ENCODE assay signal across 9 cellular contexts in genomic region chr5:38265546-38266179, GRCh38. TPM values are rescaled to one million over a fixed set of nuclear protein-coding genes. Genes with fewer than 3 reads are reported as not detected.
DNase-seq lines count a peak whose midpoint lies in the region; ATAC-seq, FAIRE-seq and TF ChIP-seq lines count a peak whose summit lies in the region.
"Had no signal": no experiment of that assay in that cellular context is flagged by ENCODE, and none has a peak within 500 bp of the region (broad histone marks: within the 10 kb centered on the region; RNA-seq: fewer than 3 reads in every experiment).

No MANE protein-coding gene starts in this region.

- no peak overlapping the region for H3K4ac ChIP-seq in H1 (replicated peaks; ENCODE audit: insufficient read length, low read depth, low read length)

- peak overlapping the region; percentile 43 to 57 for H3K4me2 ChIP-seq in H1 (ENCODE audit: insufficient read depth in 1 of 2, low read depth in 2 of 2, low read length in 2 of 2)

- H3K23ac ChIP-seq in H1 (ENCODE audit: insufficient read length): no peak overlapping the region

- H2BK120ac ChIP-seq in H1 (replicated peaks; ENCODE audit: low read depth, low read length): no peak overlapping the region

- no peak overlapping the region for H3K56ac ChIP-seq in H1 (replicated peaks; ENCODE audit: insufficient read length, low read depth, low read length)

- 36 to 100% methylated on average over 1 to 13 of the region's 13 CpGs for WGBS in H1 (ENCODE audit: extremely low coverage in 1 of 2, insufficient coverage in 1 of 2, insufficient read length in 1 of 2, insufficient replicate concordance in 2 of 2, low coverage in 1 of 2, low lambda C conversion rate in 2 of 2, missing lambda C conversion rate in 1 of 2), 2 experiments
- 32 to 34% methylated on average over 13 of the region's 13 CpGs for WGBS in tibial nerve, 2 donors

- no peaks in the 10 kb centered on the region for H4K20me1 ChIP-seq in H1 (replicated peaks in 1 of 2; ENCODE audit: control insufficient read depth in 1 of 2, insufficient read depth in 2 of 2, low read length in 2 of 2)

- no peak overlapping the region for H2BK12ac ChIP-seq in H1 (ENCODE audit: low read depth, low read length)

- no peaks in the 10 kb centered on the region for H3K79me1 ChIP-seq in H1 (ENCODE audit: low read depth, low read length)

- H2BK20ac ChIP-seq in H1 (ENCODE audit: low read length): no peak overlapping the region

- H4K5ac ChIP-seq in H1 (ENCODE audit: insufficient read length, low read depth, low read length): no peak overlapping the region

- H3K18ac ChIP-seq in H1 (ENCODE audit: extremely low read depth, low read length): no peak overlapping the region

- H3K4me3 ChIP-seq in NB4 (ENCODE audit: low read depth, low read length): no peak overlapping the region
- no peak overlapping the region for H3K4me3 ChIP-seq in WI38 (ENCODE audit: low read depth, low read length)
- H3K4me3 ChIP-seq in H1 (ENCODE audit: extremely low read depth in 1 of 4, insufficient read depth in 2 of 4, low read depth in 3 of 4, low read length in 4 of 4): 0 out of 8 replicates have a peak overlapping the region, but pooled peaks of 1 of the 4 experiments have one; percentile 27
- H3K4me3 ChIP-seq in mucosa of descending colon: no peak overlapping the region
- H3K4me3 ChIP-seq in tibial nerve: no peak overlapping the region

- TF ChIP-seq POLR2A in NB4 (IDR thresholded peaks at IDR 0.05; ENCODE audit: extremely low read depth, insufficient read length) (no peak), H1 (IDR thresholded peaks at IDR 0.05; ENCODE audit: control extremely low read depth in 1 of 2, low read depth in 2 of 2, low read length in 2 of 2) (no peak), tibial nerve (IDR thresholded peaks at IDR 0.05) (no peak)

- no peak overlapping the region for H3K14ac ChIP-seq in H1 (ENCODE audit: insufficient read length)

- TF ChIP-seq EP300 in H1 (IDR thresholded peaks at IDR 0.05; ENCODE audit: borderline replicate concordance in 1 of 2, low read depth in 2 of 2, low read length in 2 of 2): no peak
- TF ChIP-seq EP300 in tibial nerve (IDR thresholded peaks at IDR 0.05): no peak

- no peak overlapping the region for H4K8ac ChIP-seq in H1 (ENCODE audit: extremely low read depth, insufficient read depth, low read length)

- H3K27ac ChIP-seq in 22Rv1 (no peak overlapping the region), H1 (ENCODE audit: low read depth, low read length) (no peak overlapping the region), tibial nerve (no peak overlapping the region)
- H3K27ac ChIP-seq: neutrophil had no signal

- ATAC-seq in HG02571 (IDR thresholded peaks at IDR 0.05; ENCODE audit: unreplicated experiment) (peak; percentile 69), mucosa of descending colon (peak; percentile 56)

- intact Hi-C loops in mucosa of descending colon (cut with DNase I, micrococcal nuclease): no loop called here

- no peaks in the 10 kb centered on the region for H3K23me2 ChIP-seq in H1 (ENCODE audit: low read depth, low read length)

- no peak overlapping the region for H4K91ac ChIP-seq in H1 (replicated peaks; ENCODE audit: insufficient read length, low read length)

- H2BK15ac ChIP-seq in H1 (ENCODE audit: low read length): no peak overlapping the region; the same call in 1 of the 2 replicates

- DNase-seq in GM04504 (ENCODE audit: low read depth) (peak; percentile 17), NB4 (ENCODE audit: low read depth) (peak; percentile 61), H1 (ENCODE audit: low read depth in 1 of 2, low spot score in 2 of 2) (peak in 1 of 2 experiments; percentile 91), mucosa of descending colon (peak in 2 of 3 donors; percentile 31 to 82), tibial nerve (ENCODE audit: low spot score in 2 of 2) (peak; percentile 48 to 86)

- CTCF ChIA-PET in H1 (lab: Charles Lee; ENCODE audit: partially characterized antibody): interaction anchor here (0.6 to 4.5 kb wide), 57 partner anchors 8 to 656 kb away, joined by 3 to 26 read pairs (median 4); no protein-coding TSS in a partner anchor

- 0 out of 7 replicates have a peak overlapping the region, but pooled peaks of 1 of the 4 experiments have one; percentile 7 for H3K9ac ChIP-seq in H1 (replicated peaks in 1 of 4; ENCODE audit: extremely low read depth in 1 of 4, low read depth in 3 of 4, low read length in 3 of 4)

- H3K4me1 ChIP-seq in H1 (replicated peaks in 1 of 4; ENCODE audit: control insufficient read depth in 3 of 4, insufficient read depth in 4 of 4, low read length in 3 of 4): peaks cover 0 to 4% (median 0%) of the 10 kb centered on the region in 4 experiments; a peak in 1 of 7 replicates
- no peaks in the 10 kb centered on the region for H3K4me1 ChIP-seq in mucosa of descending colon (ENCODE audit: low read depth)
- H3K4me1 ChIP-seq in tibial nerve: peaks cover 0 to 10% (median 0%) of the 10 kb centered on the region in 4 donors

- H3K27me3 ChIP-seq in H1 (replicated peaks in 1 of 4; ENCODE audit: control insufficient read depth in 3 of 4, extremely low read depth in 1 of 4, insufficient read depth in 3 of 4, low read length in 3 of 4) (peaks cover 0 to 20% (median 7%) of the 10 kb centered on the region in 4 experiments; a peak in 6 of 7 replicates), tibial nerve (no peaks in the 10 kb centered on the region)

- TF ChIP-seq CTCF in 22Rv1 (IDR thresholded peaks at IDR 0.05): peak; percentile 95
- peak; percentile 73 for TF ChIP-seq CTCF in NB4 (IDR thresholded peaks at IDR 0.05; ENCODE audit: low read depth, low read length)
- TF ChIP-seq CTCF in WI38 (IDR thresholded peaks at IDR 0.05; ENCODE audit: low read depth, low read length): peak; percentile 69
- TF ChIP-seq CTCF in H1 (IDR thresholded peaks at IDR 0.05; ENCODE audit: control extremely low read depth in 1 of 3, insufficient read depth in 1 of 3, low read depth in 1 of 3, low read length in 3 of 3): peak; percentile 52 to 72 (median 69)
- peak; percentile 48 for TF ChIP-seq CTCF in mucosa of descending colon (IDR thresholded peaks at IDR 0.05)
- peak; percentile 51 to 85 (median 71) for TF ChIP-seq CTCF in tibial nerve (IDR thresholded peaks at IDR 0.05)

- H2AK5ac ChIP-seq in H1 (ENCODE audit: low read depth, low read length): no peak overlapping the region

- peak overlapping the region; percentile 70 for H2AFZ ChIP-seq in H1 (ENCODE audit: low read length)

- POLR2A ChIA-PET in H1 (lab: Charles Lee; ENCODE audit: partially characterized antibody): no interaction called here

- H3K36me3 ChIP-seq in H1 (ENCODE audit: control insufficient read depth in 2 of 4, insufficient read depth in 4 of 4, low read length in 3 of 4) (no peaks in the 10 kb centered on the region), mucosa of descending colon (ENCODE audit: low read depth) (no peaks in the 10 kb centered on the region), tibial nerve (no peaks in the 10 kb centered on the region)
- H3K36me3 ChIP-seq: neutrophil had no signal

- no peak overlapping the region for H2BK5ac ChIP-seq in H1 (ENCODE audit: low read depth, low read length)

- H3K9me3 ChIP-seq in H1 (ENCODE audit: insufficient read depth in 2 of 2, low read depth in 1 of 2, low read length in 1 of 2) (no peaks in the 10 kb centered on the region), mucosa of descending colon (no peaks in the 10 kb centered on the region), tibial nerve (no peaks in the 10 kb centered on the region)
- H3K9me3 ChIP-seq: neutrophil had no signal

- TF ChIP-seq RAD21 in H1 (IDR thresholded peaks at IDR 0.05 in 1 of 2, conservative IDR thresholded peaks at IDR 0.05 in 1 of 2; ENCODE audit: low read depth in 2 of 2, low read length in 2 of 2): peak; percentile 58 to 66

- no peaks in the 10 kb centered on the region for H3K79me2 ChIP-seq in H1 (ENCODE audit: control insufficient read depth in 1 of 2, insufficient read depth in 2 of 2, low read length in 2 of 2)

- FAIRE-seq in H1 (lab: Jason Lieb, UNC): peak; percentile 70

TF ChIP-seq in H1, 55 proteins besides CTCF, POLR2A, EP300 and RAD21 (continues in another document):
- TF ChIP-seq JUN (IDR thresholded peaks at IDR 0.05; ENCODE audit: low read depth, low read length) (no peak), YY1 (IDR thresholded peaks at IDR 0.05; ENCODE audit: low read depth, low read length) (0 out of 2 replicates have a peak, but pooled peaks have one; percentile 15), KDM1A (IDR thresholded peaks at IDR 0.05; ENCODE audit: borderline replicate concordance, low read length) (no peak), HDAC2 (IDR thresholded peaks at IDR 0.05; ENCODE audit: borderline replicate concordance in 1 of 2, low read depth in 2 of 2, low read length in 2 of 2) (no peak), TCF12 (IDR thresholded peaks at IDR 0.05; ENCODE audit: low read depth, low read length) (no peak), TEAD4 (IDR thresholded peaks at IDR 0.05; ENCODE audit: low read depth, low read length) (peak; percentile 96), MAFK (IDR thresholded peaks at IDR 0.05; ENCODE audit: low read depth, low read length) (no peak), CBX5 (IDR thresholded peaks at IDR 0.05; ENCODE audit: low read depth, low read length) (no peak), SAP30 (IDR thresholded peaks at IDR 0.05; ENCODE audit: insufficient read depth, insufficient replicate concordance, low read length) (no peak), FOSL1 (IDR thresholded peaks at IDR 0.05; ENCODE audit: insufficient read depth, low read depth, low read length) (no peak), RNF2 (IDR thresholded peaks at IDR 0.05; ENCODE audit: borderline replicate concordance, low read depth, low read length, missing control alignments, poor library complexity, severe bottlenecking) (no peak), RBBP5 (IDR thresholded peaks at IDR 0.05; ENCODE audit: borderline replicate concordance, low read depth, low read length) (no peak), NANOG (IDR thresholded peaks at IDR 0.05; ENCODE audit: insufficient read depth, low read depth, low read length, poor library complexity, severe bottlenecking) (no peak), BRCA1 (IDR thresholded peaks at IDR 0.05; ENCODE audit: low read depth, low read length) (no peak), CHD1 (IDR thresholded peaks at IDR 0.05; ENCODE audit: low read depth, low read length) (no peak)

RNA-seq across cellular contexts. Expression of gene EGFLAM, which starts 7.3 kb away (rescaled TPM):
- total RNA-seq in H1 (2021; fragmentation: NEBNext Ultra II Directional; extraction: Animal tissue kit (Norgen Biotek cat#: 25700)): 0.15 and 0.24 TPM in 2 replicates
- polyA plus RNA-seq in H1 (2011; rRNA removed): 0.19 and 0.20 TPM in 2 replicates
- polyA plus RNA-seq in H1 (2011; cell fraction: cytosol; rRNA removed): 0.22 TPM
- polyA plus RNA-seq in H1 (2011; cell fraction: nucleus; rRNA removed): 0.67 TPM
- polyA plus RNA-seq in H1 (2012, experiment 1 of 2): 0.13 to 0.71 TPM (median 0.51 TPM) in 4 replicates
- 0.18 TPM for polyA plus RNA-seq in H1 (2012, experiment 2 of 2)
- polyA plus RNA-seq in H1 (2013, experiment 1 of 2): 0.22 TPM
- 0.26 TPM for polyA plus RNA-seq in H1 (2013, experiment 2 of 2)
- 0.16 and 0.73 TPM in 2 replicates for polyA minus RNA-seq in H1 (2011; rRNA and poly(A)+ RNA removed)
- not detected for polyA minus RNA-seq in H1 (2011; cell fraction: cytosol; rRNA and poly(A)+ RNA removed)
- polyA minus RNA-seq in H1 (2011; cell fraction: nucleus; rRNA and poly(A)+ RNA removed): 0.30 TPM
- total RNA-seq in mucosa of descending colon (1 to 10 TPM in 1 of 3 donors, under 1 TPM in 2; 0.46 to 2.1 (median 0.84) TPM), tibial nerve (10 to 100 TPM; 18.4 to 64.5 (median 51.1) TPM)

Comparison
In these comparisons a context has a peak if more than half of its experiments do, and no peak if none do; other contexts are left out.
1. RNA of gene EGFLAM, which starts 7.3 kb away (total RNA-seq): 18.4 to 64.5 TPM in tibial nerve; 0.46 to 2.1 TPM in mucosa of descending colon and 0.15 to 0.24 TPM in H1; every median in the first group is over 4 times any median in the second.
2. Peak in every context shown above with its lines, with median percentiles within 50 percentile points of each other: CTCF ChIP-seq.